8 cellular contexts compared by ENCODE assay signal in genomic region chr15:84631706-84632272, GRCh38. TPM values are rescaled to one million over a fixed set of nuclear protein-coding genes. Genes with fewer than 3 reads are reported as not detected.
DNase-seq lines count a peak whose midpoint lies in the region; ATAC-seq and TF ChIP-seq lines count a peak whose summit lies in the region.

No MANE protein-coding gene starts in this region.

- no peaks in the 10 kb centered on the region for H3K27me3 ChIP-seq in kidney epithelial cell (ENCODE audit: control insufficient read depth, insufficient read depth, low read length)
- no peaks in the 10 kb centered on the region for H3K27me3 ChIP-seq in thoracic aorta (replicated peaks; ENCODE audit: insufficient read depth)

- H3K4me1 Mint-ChIP-seq in activated naive CD4-positive, alpha-beta T cell treated with anti-CD3 and anti-CD28 coated beads for 36 hours (ENCODE audit: low read depth): peaks cover 37% of the 10 kb centered on the region
- H3K4me1 Mint-ChIP-seq in activated T-helper 2 cell treated with anti-CD3 and anti-CD28 coated beads, Interferon-gamma antibody, Interleukin-2, Interleukin-4, amounts not matched to agents 10 μg/mL and 5 μg/mL and 100 μg/mL, durations not matched to agents 14 hours and 24 hours and 36 hours (ENCODE audit: low read depth): peaks cover 34% of the 10 kb centered on the region

- peak overlapping the region; percentile 88 for H3K27ac Mint-ChIP-seq in activated naive CD4-positive, alpha-beta T cell treated with anti-CD3 and anti-CD28 coated beads for 36 hours
- peak overlapping the region; percentile 92 for H3K27ac Mint-ChIP-seq in activated T-helper 2 cell treated with anti-CD3 and anti-CD28 coated beads, Interferon-gamma antibody, Interleukin-2, Interleukin-4, amounts not matched to agents 10 μg/mL and 5 μg/mL and 100 μg/mL, durations not matched to agents 14 hours and 24 hours and 36 hours

- intact Hi-C loops in activated naive CD4-positive, alpha-beta T cell treated with anti-CD3 and anti-CD28 coated beads for 36 hours (cut with micrococcal nuclease): loop anchor here (1.0 kb wide), 4 partner anchors 23 to 350 kb away; partner anchors contain the start of genes PDE8A, WDR73 and ZNF592
- intact Hi-C loops in activated T-helper 2 cell treated with anti-CD3 and anti-CD28 coated beads, Interferon-gamma antibody, Interleukin-2, Interleukin-4, amounts not matched to agents 10 μg/mL and 5 μg/mL and 100 μg/mL, durations not matched to agents 14 hours and 24 hours and 36 hours (cut with micrococcal nuclease): loop anchor here (1.0 kb wide), 2 partner anchors 23 to 31 kb away; partner anchors contain the start of gene WDR73

- no peak for TF ChIP-seq CTCF in kidney epithelial cell (IDR thresholded peaks at IDR 0.05; ENCODE audit: insufficient read depth, low read length, poor library complexity, severe bottlenecking)
- TF ChIP-seq CTCF in thoracic aorta (IDR thresholded peaks at IDR 0.05): no peak

- no peaks in the 10 kb centered on the region for H3K27me3 Mint-ChIP-seq in activated naive CD4-positive, alpha-beta T cell treated with anti-CD3 and anti-CD28 coated beads for 36 hours (ENCODE audit: low read depth)
- H3K27me3 Mint-ChIP-seq in activated T-helper 2 cell treated with anti-CD3 and anti-CD28 coated beads, Interferon-gamma antibody, Interleukin-2, Interleukin-4, amounts not matched to agents 10 μg/mL and 5 μg/mL and 100 μg/mL, durations not matched to agents 14 hours and 24 hours and 36 hours (ENCODE audit: low read depth): no peaks in the 10 kb centered on the region

- CTCF ChIA-PET in activated naive CD4-positive, alpha-beta T cell treated with anti-CD3 and anti-CD28 coated beads for 36 hours (lab: Charles Lee): interaction anchor here (0.5 to 2.8 kb wide), 9 partner anchors 10 to 296 kb away, joined by 3 to 12 read pairs (median 4); partner anchors contain the start of genes WDR73 and ZSCAN2

- no peak for DNase-seq in activated naive CD4-positive, alpha-beta T cell treated with anti-CD3 and anti-CD28 coated beads for 36 hours
- no peak for DNase-seq in activated naive CD4-positive, alpha-beta T cell treated with anti-CD3 and anti-CD28 coated beads, Interleukin-2, amount 50 U/mL, for 16 hours
- DNase-seq in activated T-helper 2 cell treated with anti-CD3 and anti-CD28 coated beads, Interferon-gamma antibody, Interleukin-2, Interleukin-4, amounts not matched to agents 10 μg/mL and 5 μg/mL and 100 μg/mL, durations not matched to agents 14 hours and 24 hours and 36 hours (ENCODE audit: low spot score): no peak
- DNase-seq in kidney epithelial cell (ENCODE audit: low read depth) (no peak), thoracic aorta (ENCODE audit: low spot score) (no peak), hippocampal formation (lab: John Stamatoyannopoulos, UW) (no peak), NCI-H1048 (lab: John Stamatoyannopoulos, UW) (no peak)

- H3K36me3 Mint-ChIP-seq in activated naive CD4-positive, alpha-beta T cell treated with anti-CD3 and anti-CD28 coated beads for 36 hours (ENCODE audit: low read depth): peaks cover 6% of the 10 kb centered on the region
- peaks cover 16% of the 10 kb centered on the region for H3K36me3 Mint-ChIP-seq in activated T-helper 2 cell treated with anti-CD3 and anti-CD28 coated beads, Interferon-gamma antibody, Interleukin-2, Interleukin-4, amounts not matched to agents 10 μg/mL and 5 μg/mL and 100 μg/mL, durations not matched to agents 14 hours and 24 hours and 36 hours (ENCODE audit: low read depth)

- H3K9me3 Mint-ChIP-seq in activated naive CD4-positive, alpha-beta T cell treated with anti-CD3 and anti-CD28 coated beads for 36 hours: no peaks in the 10 kb centered on the region
- H3K9me3 Mint-ChIP-seq in activated T-helper 2 cell treated with anti-CD3 and anti-CD28 coated beads, Interferon-gamma antibody, Interleukin-2, Interleukin-4, amounts not matched to agents 10 μg/mL and 5 μg/mL and 100 μg/mL, durations not matched to agents 14 hours and 24 hours and 36 hours: no peaks in the 10 kb centered on the region

- H3K4me3 Mint-ChIP-seq in activated naive CD4-positive, alpha-beta T cell treated with anti-CD3 and anti-CD28 coated beads for 36 hours: peak overlapping the region; percentile 94
- H3K4me3 Mint-ChIP-seq in activated T-helper 2 cell treated with anti-CD3 and anti-CD28 coated beads, Interferon-gamma antibody, Interleukin-2, Interleukin-4, amounts not matched to agents 10 μg/mL and 5 μg/mL and 100 μg/mL, durations not matched to agents 14 hours and 24 hours and 36 hours (ENCODE audit: low read depth): peak overlapping the region; percentile 95

- H3K4me1 ChIP-seq in thoracic aorta (ENCODE audit: control insufficient read depth in 1 of 2, low read depth in 2 of 2): peaks cover 19 to 50% of the 10 kb centered on the region in 2 donors

- H3K9me3 ChIP-seq in thoracic aorta: no peaks in the 10 kb centered on the region

- H3K4me3 ChIP-seq in kidney epithelial cell (ENCODE audit: low read depth, low read length) (peak overlapping the region; percentile 41), thoracic aorta (peak overlapping the region; percentile 73)

- peak overlapping the region; percentile 78 to 82 for H3K27ac ChIP-seq in thoracic aorta

- ATAC-seq in thoracic aorta (ENCODE audit: insufficient number of reproducible peaks, low FRiP score, low read depth): no peak
- ATAC-seq in GM18519 (IDR thresholded peaks at IDR 0.05; ENCODE audit: low FRiP score, unreplicated experiment): no peak

- no peaks in the 10 kb centered on the region for H3K36me3 ChIP-seq in kidney epithelial cell (ENCODE audit: control insufficient read depth, insufficient read depth, low read length)
- H3K36me3 ChIP-seq in thoracic aorta: no peaks in the 10 kb centered on the region

RNA-seq across cellular contexts. Expression of gene WDR73, which starts 22.3 kb away (rescaled TPM):
- 1 to 10 TPM; 9.5 to 9.9 TPM for total RNA-seq in activated naive CD4-positive, alpha-beta T cell treated with anti-CD3 and anti-CD28 coated beads for 36 hours
- total RNA-seq in activated T-helper 2 cell treated with anti-CD3 and anti-CD28 coated beads, Interferon-gamma antibody, Interleukin-2, Interleukin-4, amounts not matched to agents 10 μg/mL and 5 μg/mL and 100 μg/mL, durations not matched to agents 14 hours and 24 hours and 36 hours: 20.5 and 21.3 TPM in 2 replicates
- total RNA-seq in kidney epithelial cell (18.5 and 27.4 TPM in 2 replicates), thoracic aorta (10 to 100 TPM; 30.7 to 34.3 TPM)

RNA-seq across cellular contexts. Expression of gene NMB, which starts 26.2 kb away (rescaled TPM):
- total RNA-seq in activated naive CD4-positive, alpha-beta T cell treated with anti-CD3 and anti-CD28 coated beads for 36 hours: 1 to 10 TPM; 5.1 to 5.7 TPM
- total RNA-seq in activated T-helper 2 cell treated with anti-CD3 and anti-CD28 coated beads, Interferon-gamma antibody, Interleukin-2, Interleukin-4, amounts not matched to agents 10 μg/mL and 5 μg/mL and 100 μg/mL, durations not matched to agents 14 hours and 24 hours and 36 hours: 2.5 and 3.0 TPM in 2 replicates
- total RNA-seq in kidney epithelial cell (6.3 and 12.0 TPM in 2 replicates), thoracic aorta (1 to 10 TPM; 2.9 to 8.0 TPM)

RNA-seq across cellular contexts. Expression of gene ZSCAN2, which starts 31.0 kb away (rescaled TPM):
- total RNA-seq in activated naive CD4-positive, alpha-beta T cell treated with anti-CD3 and anti-CD28 coated beads for 36 hours: 1 to 10 TPM; 5.3 to 5.6 TPM
- total RNA-seq in activated T-helper 2 cell treated with anti-CD3 and anti-CD28 coated beads, Interferon-gamma antibody, Interleukin-2, Interleukin-4, amounts not matched to agents 10 μg/mL and 5 μg/mL and 100 μg/mL, durations not matched to agents 14 hours and 24 hours and 36 hours: 10.1 and 10.6 TPM in 2 replicates
- total RNA-seq in kidney epithelial cell (26.4 and 26.6 TPM in 2 replicates), thoracic aorta (1 to 10 TPM; 2.8 to 4.6 TPM)
